ENCODE assay signal across 17 cellular contexts in the genomic region with DNA sequence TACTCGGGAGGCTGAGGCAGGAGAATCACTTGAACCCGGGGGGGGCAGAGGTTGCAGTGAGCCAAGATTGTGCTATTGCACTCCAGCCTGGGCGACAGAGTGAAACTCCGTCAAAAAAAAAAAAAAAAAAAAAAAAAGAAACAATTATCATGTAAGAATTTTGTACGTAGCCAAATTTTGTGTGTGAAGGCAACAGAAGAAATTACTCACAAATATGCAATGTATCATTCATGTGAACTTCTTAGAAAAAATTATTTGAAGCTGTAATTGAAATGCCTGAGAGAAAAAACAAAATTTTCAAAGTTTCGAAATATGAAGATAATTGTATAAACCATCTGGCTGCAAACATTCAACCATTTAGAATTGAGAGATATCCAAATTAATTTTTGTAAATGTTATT.
DNase-seq lines count a peak whose midpoint lies in the region; ATAC-seq and TF ChIP-seq lines count a peak whose summit lies in the region.
"Had no signal": no experiment of that assay in that cellular context is flagged by ENCODE, and none has a peak within 500 bp of the region (broad histone marks: within the 10 kb centered on the region; RNA-seq: fewer than 3 reads in every experiment).

No MANE protein-coding gene starts in this region.

- ATAC-seq in Right ventricle myocardium superior (ENCODE audit: poor library complexity): peak; percentile 20
- no peak for ATAC-seq in left ventricle myocardium superior

- H3K27ac ChIP-seq in PC-9 (peak overlapping the region; percentile 78), epithelial cell of prostate (peak overlapping the region; percentile 59), suprapubic skin (no peak overlapping the region)
- H3K27ac ChIP-seq: 22Rv1 had no signal

- no TSS peak for BruUV-seq in PC-9 (replicated peaks; lab: Mats Ljungman, UMichigan)

- no peaks in the 10 kb centered on the region for H3K27me3 ChIP-seq in PC-9 (ENCODE audit: insufficient read depth, low read depth)
- H3K27me3 ChIP-seq in suprapubic skin: no peaks in the 10 kb centered on the region

- H4K20me1 ChIP-seq in PC-9 (ENCODE audit: insufficient read depth): no peaks in the 10 kb centered on the region

- H3K4me3 ChIP-seq in PC-9: no peak overlapping the region
- peak overlapping the region; percentile 14 for H3K4me3 ChIP-seq in suprapubic skin
- H3K4me3 ChIP-seq: HAP-1 had no signal

- CTCF ChIA-PET in PC-9 (lab: Charles Lee): no interaction called here

- DNase-seq in Right ventricle myocardium superior (no peak), left ventricle myocardium superior (no peak), PC-9 (no peak), epithelial cell of prostate (ENCODE audit: low read depth, low spot score) (no peak), suprapubic skin (ENCODE audit: low spot score in 2 of 2) (no peak), activated gamma-delta T cell treated with Interleukin-2 at 50 U/mL for 16 hours (no peak), pons (ENCODE audit: low spot score) (no peak)
- DNase-seq in stimulated activated CD4-positive, alpha-beta T cell treated with anti-CD3 and anti-CD28 coated beads, Interleukin-1b, Interleukin-23, amount 100 ng/mL, for 48 hours: no peak
- DNase-seq: C1 segment of cervical spinal cord, DMS 273 treated with DMSO at 0.1 percent for 48 hours, NCI-H1417, NCI-H187 treated with DMSO at 0.1 percent for 48 hours, NCI-H2171 treated with DMSO at 0.1 percent for 48 hours, NCI-H446 treated with DMSO at 0.1 percent for 48 hours, NCI-H748 treated with DMSO at 0.1 percent for 48 hours had no signal

- no peaks in the 10 kb centered on the region for H3K79me2 ChIP-seq in PC-9 (ENCODE audit: low read depth)

- H3F3A ChIP-seq in PC-9 (ENCODE audit: insufficient read depth, low read depth): peaks cover 8% of the 10 kb centered on the region; the same call in 1 of the 2 replicates

- TF ChIP-seq CTCF in PC-9 (conservative IDR thresholded peaks at IDR 0.05) (no peak), suprapubic skin (IDR thresholded peaks at IDR 0.05) (no peak)

- H3K4me1 ChIP-seq in PC-9 (replicated peaks; ENCODE audit: insufficient read depth) (peaks cover 9% of the 10 kb centered on the region), suprapubic skin (no peaks in the 10 kb centered on the region)
- H3K4me1 ChIP-seq: HAP-1 had no signal

- WGBS in suprapubic skin: 59% methylated on average over 5 of the region's 6 CpGs

- intact Hi-C loops in Right ventricle myocardium superior (cut with DNase I) (no loop called here), left ventricle myocardium superior (cut with micrococcal nuclease) (no loop called here), PC-9 (cut with micrococcal nuclease; ENCODE audit: unreplicated experiment) (no loop called here)

- no peaks in the 10 kb centered on the region for H3K36me3 ChIP-seq in PC-9 (ENCODE audit: low read depth)
- no peaks in the 10 kb centered on the region for H3K36me3 ChIP-seq in suprapubic skin
- H3K36me3 ChIP-seq: HAP-1 had no signal

- no peak overlapping the region for H3K4me2 ChIP-seq in PC-9

- H3K9me3 ChIP-seq in PC-9 (ENCODE audit: insufficient read depth, low read depth) (peaks cover 8% of the 10 kb centered on the region; the same call in 1 of the 2 replicates), suprapubic skin (no peaks in the 10 kb centered on the region)
- H3K9me3 ChIP-seq: HAP-1 had no signal

- POLR2A ChIA-PET in PC-9 (lab: Charles Lee; ENCODE audit: unreplicated experiment): no interaction called here

- no peaks in the 10 kb centered on the region for H3K9me2 ChIP-seq in PC-9 (ENCODE audit: insufficient read depth)

- no peak for TF ChIP-seq POLR2A in suprapubic skin (IDR thresholded peaks at IDR 0.05)

- no peak for TF ChIP-seq EP300 in suprapubic skin (IDR thresholded peaks at IDR 0.05)

- H2AFZ ChIP-seq in PC-9: no peak overlapping the region
